In the genomic region with DNA sequence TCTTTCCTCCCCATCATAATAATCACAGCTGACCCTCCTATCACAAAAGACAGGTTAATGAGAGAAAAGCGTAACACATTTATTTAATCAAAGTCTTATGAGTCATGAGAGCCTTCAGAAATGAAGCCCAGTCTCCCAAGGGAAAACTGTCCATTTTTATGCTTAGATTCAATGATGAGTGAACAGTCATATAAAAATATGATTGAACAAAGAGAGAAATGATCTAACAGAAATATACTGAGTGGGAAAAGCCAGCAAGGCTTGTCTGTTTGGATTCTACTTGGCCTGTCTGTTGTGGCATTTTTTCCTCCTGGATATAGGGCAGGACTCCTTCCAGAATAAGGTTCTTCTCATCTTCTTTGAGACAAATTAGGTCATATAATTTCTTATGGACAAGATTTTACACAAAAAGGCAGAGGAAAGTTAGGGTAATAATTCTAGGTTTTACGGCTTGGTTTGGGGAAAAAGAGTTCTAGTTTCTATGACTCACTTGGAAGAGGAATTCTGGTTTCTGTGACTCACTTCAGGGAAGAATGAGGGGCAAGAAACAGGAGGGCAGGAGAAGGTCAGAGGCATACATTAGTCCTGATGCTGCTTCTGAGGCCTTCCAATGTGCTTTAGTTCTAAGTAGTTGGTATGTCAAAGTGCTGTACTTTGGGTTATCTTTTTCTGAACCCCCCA, we compare ENCODE assay signal across 1 cellular context.
TF ChIP-seq lines count a peak whose summit lies in the region.

No MANE protein-coding gene starts in this region.

TF ChIP-seq in IMR-90, 13 proteins besides CTCF, POLR2A, EP300 and RAD21:
- TF ChIP-seq CHD1 (IDR thresholded peaks at IDR 0.05; ENCODE audit: low read depth, low read length) (no peak), BHLHE40 (IDR thresholded peaks at IDR 0.05; ENCODE audit: low read depth, low read length) (peak; percentile 26; the same call in 1 of the 2 replicates), FOS (IDR thresholded peaks at IDR 0.05; ENCODE audit: low read depth, low read length) (peak; percentile 96)
